Comparison of ENCODE assay signal across 21 cellular contexts in the genomic region with DNA sequence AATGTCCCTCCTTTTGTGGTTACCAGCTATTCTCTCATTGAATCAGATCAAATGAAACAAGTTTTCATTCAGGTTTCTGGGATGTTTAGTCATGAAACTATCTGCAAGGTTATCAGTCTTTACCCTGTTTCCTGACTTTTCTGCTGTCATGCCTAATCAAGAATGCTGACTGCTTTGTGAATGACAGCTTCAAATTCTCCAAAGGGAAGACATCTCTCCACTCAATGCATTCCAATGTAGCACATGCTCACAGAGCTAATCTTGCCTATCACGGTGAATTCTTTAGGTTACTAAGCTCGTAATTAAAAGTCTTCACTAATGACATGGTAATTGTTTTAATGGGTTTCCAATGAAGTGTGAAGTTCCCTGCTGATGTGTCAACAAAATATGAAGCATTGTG.
"Had no signal": no experiment of that assay in that cellular context is flagged by ENCODE, and none has a peak within 500 bp of the region (broad histone marks: within the 10 kb centered on the region; RNA-seq: fewer than 3 reads in every experiment).

No MANE protein-coding gene starts in this region.

- H3K27me3 Mint-ChIP-seq: activated T-cell treated with anti-CD3 and anti-CD28 coated beads, Interleukin-2, amount 50 U/mL, for 24 hours; activated T-helper 17 cell treated with anti-CD3 and anti-CD28 coated beads, Interleukin-2, amount 50 U/mL, for 72 hours; memory B cell; stimulated activated memory B cell treated with anti-CD40 and anti-IgM and Interleukin-4, amounts not matched to agents 10 μg/mL and 1 μg/mL and 100 μg/mL, for 72 hours had no signal

- H3K4me1 Mint-ChIP-seq: activated T-helper 17 cell treated with anti-CD3 and anti-CD28 coated beads, Interleukin-2, amount 50 U/mL, for 72 hours; memory B cell; nephron; stimulated activated memory B cell treated with anti-CD40 and anti-IgM and Interleukin-4, amounts not matched to agents 10 μg/mL and 1 μg/mL and 100 μg/mL, for 72 hours had no signal

- H3K27me3 ChIP-seq: brain microvascular endothelial cell, foreskin keratinocyte, transverse colon, uterus had no signal

- H3K27ac ChIP-seq: brain microvascular endothelial cell, foreskin keratinocyte, transverse colon, uterus had no signal

- H3K4me3 ChIP-seq: transverse colon, uterus had no signal

- H3K9me3 ChIP-seq: transverse colon, uterus had no signal

- H3K4me1 ChIP-seq: foreskin keratinocyte, transverse colon, uterus had no signal

- H3K36me3 Mint-ChIP-seq: memory B cell; stimulated activated memory B cell treated with anti-CD40 and anti-IgM and Interleukin-4, amounts not matched to agents 10 μg/mL and 1 μg/mL and 100 μg/mL, for 72 hours; WTC11 had no signal

- H3K4me3 Mint-ChIP-seq: activated T-cell treated with anti-CD3 and anti-CD28 coated beads, Interleukin-2, amount 50 U/mL, for 24 hours; activated T-helper 17 cell treated with anti-CD3 and anti-CD28 coated beads, Interleukin-2, amount 50 U/mL, for 72 hours; memory B cell; nephron; stimulated activated memory B cell treated with anti-CD40 and anti-IgM and Interleukin-4, amounts not matched to agents 10 μg/mL and 1 μg/mL and 100 μg/mL, for 72 hours; WTC11 had no signal

- H3K36me3 ChIP-seq: brain microvascular endothelial cell, transverse colon, uterus had no signal

- H3K27ac Mint-ChIP-seq: activated naive CD4-positive, alpha-beta T cell treated with anti-CD3 and anti-CD28 coated beads, Interleukin-2, amount 50 U/mL, for 72 hours; activated T-cell treated with anti-CD3 and anti-CD28 coated beads, Interleukin-2, amount 50 U/mL, for 24 hours; activated T-helper 17 cell treated with anti-CD3 and anti-CD28 coated beads, Interleukin-2, amount 50 U/mL, for 72 hours; memory B cell; nephron; stimulated activated memory B cell treated with anti-CD40 and anti-IgM and Interleukin-4, amounts not matched to agents 10 μg/mL and 1 μg/mL and 100 μg/mL, for 72 hours; WTC11 had no signal

- DNase-seq: activated CD8-positive, alpha-beta memory T cell treated with anti-CD3 and anti-CD28 coated beads, Interleukin-2, amount 50 U/mL, for 4 hours; activated T-cell treated with anti-CD3 and anti-CD28 coated beads, Interleukin-2, amount 50 U/mL, for 24 hours; aorta; brain microvascular endothelial cell; caudate nucleus; dermis blood vessel endothelial cell; effector CD8-positive, alpha-beta T cell; left colon; occipital lobe; small intestine; stimulated activated CD4-positive, alpha-beta T cell treated with anti-CD3 and anti-CD28 coated beads, Interleukin-2, amount 100 ng/mL, for 24 hours; transverse colon; uterus had no signal

- H3K9me3 Mint-ChIP-seq: activated T-helper 17 cell treated with anti-CD3 and anti-CD28 coated beads, Interleukin-2, amount 50 U/mL, for 72 hours; memory B cell; nephron; stimulated activated memory B cell treated with anti-CD40 and anti-IgM and Interleukin-4, amounts not matched to agents 10 μg/mL and 1 μg/mL and 100 μg/mL, for 72 hours; WTC11 had no signal

- ATAC-seq: activated naive CD4-positive, alpha-beta T cell treated with anti-CD3 and anti-CD28 coated beads, Interleukin-2, amount 50 U/mL, for 72 hours; activated T-helper 17 cell treated with anti-CD3 and anti-CD28 coated beads, Interleukin-2, amount 50 U/mL, for 72 hours; foreskin keratinocyte; left colon; sciatic nerve; stimulated activated memory B cell treated with anti-CD40 and anti-IgM and Interleukin-4, amounts not matched to agents 10 μg/mL and 1 μg/mL and 100 μg/mL, for 72 hours; WTC11 had no signal
